8 cellular contexts compared by ENCODE assay signal in the genomic region with DNA sequence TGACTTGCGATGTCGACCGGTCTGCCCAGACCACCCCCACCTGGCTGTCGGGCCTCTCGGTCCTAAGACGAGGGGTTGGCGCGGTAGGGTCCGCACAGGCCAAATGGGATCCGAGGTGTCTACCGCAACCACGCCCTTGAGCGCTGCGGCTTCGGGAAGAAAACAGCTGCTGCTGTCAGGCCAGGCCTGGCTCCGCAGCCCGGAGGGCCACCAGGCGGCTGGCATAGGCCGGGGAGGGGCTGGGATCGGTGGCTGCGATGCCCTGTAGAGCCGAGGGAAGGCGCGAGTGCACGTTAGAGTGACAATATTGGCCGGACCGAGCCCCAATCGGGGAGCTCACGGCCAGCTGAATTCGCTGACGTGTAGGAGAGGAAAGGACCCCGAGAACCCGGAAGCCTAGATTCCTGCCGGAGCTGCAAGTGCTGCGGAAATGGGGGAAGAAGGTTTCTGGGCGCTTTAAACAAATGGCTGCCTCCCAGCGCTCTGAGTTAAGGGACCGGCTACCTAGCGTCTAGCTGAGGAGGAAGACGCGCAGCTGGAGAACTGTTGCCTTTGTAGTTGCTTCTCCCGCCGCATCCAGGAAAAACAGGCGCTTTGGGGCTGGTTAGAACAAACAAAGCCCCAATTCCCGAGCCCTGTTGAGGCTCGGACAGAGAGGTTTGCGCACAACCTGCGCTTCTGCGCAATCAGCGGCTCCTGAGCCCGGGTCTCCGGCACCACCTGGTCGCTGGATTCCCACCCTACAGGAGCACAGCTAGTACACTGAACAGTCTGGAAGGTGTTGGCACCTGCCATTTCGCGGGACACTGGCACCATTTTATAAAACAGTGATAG. TPM values are rescaled to one million over a fixed set of nuclear protein-coding genes. Genes with fewer than 3 reads are reported as not detected.
DNase-seq lines count a peak whose midpoint lies in the region; ATAC-seq and TF ChIP-seq lines count a peak whose summit lies in the region.

No MANE protein-coding gene starts in this region.

- peak overlapping the region; percentile 81 for H3K4me3 ChIP-seq in SJCRH30
- H3K4me3 ChIP-seq in Peyer's patch: peak overlapping the region in 2 of 4 donors; percentile 0 to 10

- no peak for TF ChIP-seq CTCF in Peyer's patch (IDR thresholded peaks at IDR 0.05)

- no peaks in the 10 kb centered on the region for H3K4me1 ChIP-seq in SJCRH30
- H3K4me1 ChIP-seq in Peyer's patch: peaks cover 0 to 18% (median 0%) of the 10 kb centered on the region in 4 donors

- H3K36me3 ChIP-seq in SJCRH30: peaks cover 12% of the 10 kb centered on the region; the same call in 1 of the 2 replicates
- no peaks in the 10 kb centered on the region for H3K36me3 ChIP-seq in Peyer's patch

- DNase-seq in EH (ENCODE audit: low read depth): peak; percentile 93
- peak; percentile 87 to 88 for DNase-seq in SJCRH30
- DNase-seq in head of caudate nucleus: peak; percentile 64 to 93 (median 86)
- peak; percentile 80 for DNase-seq in pons (ENCODE audit: low spot score)
- no peak for DNase-seq in germinal center (ENCODE audit: low spot score)
- no peak for DNase-seq in Peyer's patch

- H3K27me3 ChIP-seq in SJCRH30 (no peaks in the 10 kb centered on the region), Peyer's patch (peaks cover 0 to 76% of the 10 kb centered on the region in 2 donors)

- no peak for TF ChIP-seq POLR2A in Peyer's patch (IDR thresholded peaks at IDR 0.05)

- H3K9me3 ChIP-seq in SJCRH30 (replicated peaks): no peaks in the 10 kb centered on the region
- H3K9me3 ChIP-seq in Peyer's patch: peaks cover 0 to 7% (median 3%) of the 10 kb centered on the region in 4 donors

- intact Hi-C loops in head of caudate nucleus (cut with DNase I): no loop called here

- peak overlapping the region; percentile 97 for H3K27ac ChIP-seq in SJCRH30
- no peak overlapping the region for H3K27ac ChIP-seq in Peyer's patch

- no peak for ATAC-seq in GM21723 (IDR thresholded peaks at IDR 0.05; ENCODE audit: unreplicated experiment)
- no peak for ATAC-seq in HG02840 (IDR thresholded peaks at IDR 0.05; ENCODE audit: low FRiP score, unreplicated experiment)

RNA-seq across cellular contexts. Expression of a gene that starts 14.0 kb away (rescaled TPM):
- 0.20 and 0.87 TPM in 2 replicates for total RNA-seq in SJCRH30 (2014; rRNA removed; shearing (Covaris generic))
- total RNA-seq in Peyer's patch: not detected

RNA-seq across cellular contexts. Expression of a gene that starts 16.9 kb away (rescaled TPM):
- total RNA-seq in SJCRH30 (2014; rRNA removed; shearing (Covaris generic)): 44.4 and 55.7 TPM in 2 replicates
- total RNA-seq in Peyer's patch: 1 to 10 TPM in 3 of 4 donors, not detected in 1; 1.6 to 2.5 (median 1.7) TPM

Comparison
In these comparisons a context has a peak if more than half of its experiments do, and no peak if none do; other contexts are left out.
1. DNase-seq: peak in EH (single experiment), SJCRH30 (2 of 2), head of caudate nucleus (42 of 42) and pons (single experiment); none in germinal center (single experiment) and Peyer's patch (0 of 3).
2. RNA of a gene that starts 16.9 kb away (total RNA-seq): 44.4 to 55.7 TPM in SJCRH30; 1.6 to 2.5 TPM in Peyer's patch; every median in the first group is over 10 times any median in the second.